In the genomic region with DNA sequence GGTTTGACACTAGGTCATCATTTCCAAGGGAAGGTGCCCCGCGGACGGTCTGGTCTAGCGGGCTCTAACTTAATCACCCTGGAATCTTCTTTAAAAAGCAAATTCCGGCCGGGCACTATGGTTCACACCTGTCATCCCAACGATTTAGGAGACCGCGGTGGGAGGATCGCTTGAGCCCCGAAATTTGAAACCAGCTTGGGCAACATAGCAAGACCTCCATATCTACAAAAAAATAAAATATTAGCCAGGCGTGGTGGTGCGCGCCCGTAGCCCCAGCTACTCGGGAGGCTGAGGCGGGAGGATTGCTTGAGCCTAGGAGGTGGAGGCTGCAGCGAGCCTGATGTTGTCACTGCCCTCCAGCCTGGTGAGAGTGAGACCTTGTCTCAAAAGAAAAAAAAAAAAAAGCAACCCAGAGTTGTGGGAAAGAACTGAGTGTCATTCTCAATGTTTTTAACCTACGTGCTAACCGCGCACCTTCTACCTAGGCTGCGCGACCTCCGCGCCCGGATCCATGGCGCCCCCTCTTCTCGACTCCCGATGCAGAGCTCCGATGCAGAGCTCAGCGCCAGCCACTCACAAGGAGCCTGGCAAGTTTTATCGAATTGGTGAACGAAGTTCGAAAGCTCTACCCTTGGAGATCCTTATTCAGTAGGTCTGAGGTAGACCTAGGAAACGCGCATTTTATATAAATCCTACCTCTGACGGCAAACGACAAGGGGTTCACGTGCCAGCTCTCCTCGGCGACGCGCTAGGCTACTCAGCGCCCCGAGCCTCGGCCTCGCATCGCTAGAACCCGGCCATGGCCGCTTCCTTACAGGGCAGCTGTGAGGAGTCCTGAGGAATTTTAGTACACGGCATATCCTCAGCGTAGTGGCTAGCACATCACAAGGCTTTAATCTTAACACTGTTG, we compare ENCODE assay signal across 8 cellular contexts. TPM values are rescaled to one million over a fixed set of nuclear protein-coding genes. Genes with fewer than 3 reads are reported as not detected.
DNase-seq lines count a peak whose midpoint lies in the region; ATAC-seq and TF ChIP-seq lines count a peak whose summit lies in the region.

No MANE protein-coding gene starts in this region.

- DNase-seq in stimulated activated CD4-positive, alpha-beta T cell treated with anti-CD3 and anti-CD28 coated beads, Interleukin-1b, Interleukin-23, amount 100 ng/mL, for 48 hours, result peak; percentile 8
- no peak for DNase-seq in stimulated activated CD4-positive, alpha-beta T cell treated with anti-CD3 and anti-CD28 coated beads, Interleukin-15, amount 100 ng/mL, for 24 hours
- no peak for DNase-seq in SK-N-SH
- peak in 1 of 3 experiments; percentile 27 for DNase-seq in effector memory CD8-positive, alpha-beta T cell
- peak; percentile 47 to 78 for DNase-seq in aorta
- no peak for DNase-seq in AML-193 (lab: John Stamatoyannopoulos, UW)

- peaks cover 5 to 11% of the 10 kb centered on the region in 2 experiments; a peak in 3 of 4 replicates for H3K4me1 ChIP-seq in SK-N-SH (ENCODE audit: control insufficient read depth in 1 of 2, insufficient read depth in 2 of 2, low read depth in 1 of 2, low read length in 1 of 2)
- H3K4me1 ChIP-seq in muscle layer of duodenum (ENCODE audit: control insufficient read depth in 1 of 2, insufficient read depth in 2 of 2, low read length in 2 of 2), result peaks cover 0 to 3% of the 10 kb centered on the region in 2 donors
- H3K4me1 ChIP-seq in aorta (ENCODE audit: control insufficient read depth in 1 of 2, insufficient read depth in 2 of 2, low read length in 2 of 2), result peaks cover 0 to 4% of the 10 kb centered on the region in 2 donors

- no peaks in the 10 kb centered on the region for H3K27me3 Mint-ChIP-seq in effector memory CD8-positive, alpha-beta T cell

- peak overlapping the region; percentile 83 to 87 for H3K4me3 Mint-ChIP-seq in effector memory CD8-positive, alpha-beta T cell

- no peak; the same call in 1 of the 2 replicates for TF ChIP-seq CTCF in SK-N-SH (IDR thresholded peaks at IDR 0.05)

- H3K4me1 Mint-ChIP-seq in effector memory CD8-positive, alpha-beta T cell (ENCODE audit: low read depth in 2 of 2), result peaks cover 10 to 16% of the 10 kb centered on the region in 2 donors

- CTCF ChIA-PET in SK-N-SH (lab: Yijun Ruan, JAX), result interaction anchor here (0.8 to 2.0 kb wide), 6 partner anchors 35 to 268 kb away, joined by 3 to 7 read pairs (median 4); no protein-coding TSS in a partner anchor

- H4K20me1 ChIP-seq in SK-N-SH (ENCODE audit: insufficient read depth), result no peaks in the 10 kb centered on the region

- peak overlapping the region; percentile 69 to 86 for H3K27ac Mint-ChIP-seq in effector memory CD8-positive, alpha-beta T cell

- H3K27me3 ChIP-seq in SK-N-SH (ENCODE audit: insufficient read depth) (no peaks in the 10 kb centered on the region), muscle layer of duodenum (ENCODE audit: low read depth, low read length) (no peaks in the 10 kb centered on the region), aorta (ENCODE audit: control insufficient read depth in 1 of 2, insufficient read depth in 2 of 2, low read length in 1 of 2) (no peaks in the 10 kb centered on the region)

- H3K36me3 Mint-ChIP-seq in effector memory CD8-positive, alpha-beta T cell (ENCODE audit: insufficient read depth), result peaks cover 10% of the 10 kb centered on the region

- intact Hi-C loops in aorta (cut with DNase I), result loop anchor here (1.0 to 10.0 kb wide), 5 partner anchors 29 to 259 kb away; a partner anchor contains a TSS

- H2AFZ ChIP-seq in SK-N-SH (ENCODE audit: low read depth), result peak overlapping the region; percentile 98

- peak overlapping the region; percentile 78 for H3K4me2 ChIP-seq in SK-N-SH

- no peaks in the 10 kb centered on the region for H3K9me2 ChIP-seq in SK-N-SH

- WGBS in SK-N-SH (ENCODE audit: low lambda C conversion rate), result 41% methylated on average over 42 of the region's 52 CpGs
- 33% methylated on average over 52 of the region's 52 CpGs for WGBS in aorta, 2 donors

- H3K4me3 ChIP-seq in SK-N-SH (ENCODE audit: low read depth in 2 of 2, low read length in 1 of 2) (peak overlapping the region; percentile 57 to 82), muscle layer of duodenum (ENCODE audit: low read depth in 1 of 2, low read length in 2 of 2) (peak overlapping the region; percentile 80 to 86), aorta (ENCODE audit: low read length in 2 of 2) (peak overlapping the region; percentile 40 to 83)

- no peak for TF ChIP-seq EP300 in SK-N-SH (IDR thresholded peaks at IDR 0.05; ENCODE audit: borderline replicate concordance in 1 of 2, low read depth in 1 of 2, low read length in 1 of 2)

- peak overlapping the region; percentile 64 for H3K9ac ChIP-seq in SK-N-SH

- peaks cover 8% of the 10 kb centered on the region for H3F3A ChIP-seq in SK-N-SH (replicated peaks; ENCODE audit: insufficient read depth)

- no peak for TF ChIP-seq RAD21 in SK-N-SH (IDR thresholded peaks at IDR 0.05; ENCODE audit: low read length)

- no peaks in the 10 kb centered on the region for H3K9me3 Mint-ChIP-seq in effector memory CD8-positive, alpha-beta T cell

- peak; percentile 13 for ATAC-seq in HG02970 (IDR thresholded peaks at IDR 0.05; ENCODE audit: low FRiP score, unreplicated experiment)
- peak; percentile 44 for ATAC-seq in effector memory CD8-positive, alpha-beta T cell (replicated peaks)
- ATAC-seq in aorta (ENCODE audit: low FRiP score), result peak; percentile 71

- peaks cover 34% of the 10 kb centered on the region for H3K79me2 ChIP-seq in SK-N-SH (ENCODE audit: insufficient read depth)

- H3K9me3 ChIP-seq in SK-N-SH (no peaks in the 10 kb centered on the region), muscle layer of duodenum (ENCODE audit: control insufficient read depth in 1 of 2, low read length in 2 of 2) (no peaks in the 10 kb centered on the region), aorta (ENCODE audit: control insufficient read depth, low read length) (no peaks in the 10 kb centered on the region)

- peak overlapping the region; percentile 74 to 77 for H3K27ac ChIP-seq in SK-N-SH (ENCODE audit: low read depth in 2 of 2, low read length in 1 of 2)
- H3K27ac ChIP-seq in muscle layer of duodenum (ENCODE audit: low read length), result peak overlapping the region; percentile 57
- H3K27ac ChIP-seq in aorta (ENCODE audit: low read depth in 1 of 2, low read length in 2 of 2), result peak overlapping the region in 1 of 2 donors; percentile 66

- POLR2A ChIA-PET in SK-N-SH (lab: Yijun Ruan, JAX), result interaction anchor here (0.6 kb wide), 1 partner anchor 18 kb away, joined by 3 read pairs; no protein-coding TSS in a partner anchor

- H3K36me3 ChIP-seq in SK-N-SH (replicated peaks in 1 of 2; ENCODE audit: control insufficient read depth in 1 of 2, insufficient read depth in 2 of 2, low read length in 1 of 2) (peaks cover 7 to 14% of the 10 kb centered on the region in 2 experiments), muscle layer of duodenum (ENCODE audit: control insufficient read depth in 1 of 2, insufficient read depth in 2 of 2, low read length in 2 of 2) (peaks cover 6 to 9% of the 10 kb centered on the region in 2 donors), aorta (ENCODE audit: control insufficient read depth in 1 of 2, insufficient read depth in 2 of 2, low read length in 1 of 2) (peaks cover 0 to 2% of the 10 kb centered on the region in 2 donors)

TF ChIP-seq in SK-N-SH, 30 proteins besides CTCF, POLR2A, EP300 and RAD21:
- no peak for TF ChIP-seq ELF1 (IDR thresholded peaks at IDR 0.05)
- TF ChIP-seq, protein P1, sequence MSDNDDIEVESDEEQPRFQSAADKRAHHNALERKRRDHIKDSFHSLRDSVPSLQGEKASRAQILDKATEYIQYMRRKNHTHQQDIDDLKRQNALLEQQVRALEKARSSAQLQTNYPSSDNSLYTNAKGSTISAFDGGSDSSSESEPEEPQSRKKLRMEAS (IDR thresholded peaks at IDR 0.05; ENCODE audit: low read depth), result peak; percentile 89

RNA-seq across cellular contexts. Expression of a gene that starts 0.9 kb away (rescaled TPM):
- polyA plus RNA-seq in SK-N-SH (2012; rRNA removed) (44.0 and 52.0 TPM in 2 replicates), aorta (10 to 100 TPM; 51.7 to 80.4 TPM)
- 52.4 and 52.7 TPM in 2 replicates for polyA plus RNA-seq in SK-N-SH (2012; cell fraction: cytosol; rRNA removed)
- polyA plus RNA-seq in SK-N-SH (2012; cell fraction: nucleus; rRNA removed), result 13.3 and 20.6 TPM in 2 replicates
- total RNA-seq in aorta, result 100 to 1,000 TPM; 100 to 148 TPM

Comparison
In these comparisons a context has a peak if more than half of its experiments do, and no peak if none do; other contexts are left out.
1. DNase-seq: peak in stimulated activated CD4-positive, alpha-beta T cell treated with anti-CD3 and anti-CD28 coated beads, Interleukin-1b, Interleukin-23, amount 100 ng/mL, for 48 hours (single experiment) and aorta (2 of 2); none in stimulated activated CD4-positive, alpha-beta T cell treated with anti-CD3 and anti-CD28 coated beads, Interleukin-15, amount 100 ng/mL, for 24 hours (single experiment), SK-N-SH (single experiment) and AML-193 (0 of 2).
2. ATAC-seq: peak in every context shown above with its lines; median percentile 71 in aorta; 44 in effector memory CD8-positive, alpha-beta T cell; 13 in HG02970.
3. Peak in every context shown above with its lines, with median percentiles within 50 percentile points of each other: H3K4me3 ChIP-seq.